In the genomic region with DNA sequence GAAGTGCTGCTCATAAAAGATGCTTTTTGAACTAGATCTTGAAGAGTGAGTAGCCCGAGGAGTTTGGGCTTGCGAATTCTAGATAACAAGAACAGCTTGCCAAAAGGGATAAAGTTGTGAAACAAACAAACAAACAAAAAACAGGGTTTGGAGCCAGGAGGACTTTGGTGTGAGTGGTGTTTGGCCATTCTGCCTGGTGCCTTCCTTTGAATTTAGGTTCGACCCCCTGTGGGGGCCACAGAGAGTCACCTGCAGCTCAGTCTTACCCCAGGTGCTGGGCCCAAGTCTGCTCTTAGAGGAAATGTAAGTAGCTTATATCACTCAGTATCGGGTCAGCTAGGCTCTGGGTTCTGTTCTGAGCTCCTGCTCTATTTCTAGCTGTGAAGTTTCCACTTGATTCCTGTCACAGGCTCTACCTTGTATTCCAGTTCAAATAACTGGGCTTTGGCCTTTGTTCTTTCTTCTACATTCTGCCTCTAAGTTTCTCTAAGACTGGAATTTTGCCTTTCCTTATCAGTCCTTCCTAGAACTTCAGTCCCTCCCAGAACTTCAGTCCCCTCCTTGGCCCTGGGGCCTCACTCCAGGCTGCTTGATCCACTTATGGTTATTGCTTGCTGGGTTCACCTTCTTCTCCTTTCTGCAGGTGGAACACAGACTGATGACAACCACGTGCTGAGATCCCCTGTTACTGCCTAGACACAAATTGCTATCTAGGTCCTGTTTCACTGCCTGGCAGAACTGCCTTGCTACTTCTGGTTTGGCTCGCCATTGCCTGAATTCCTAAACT, we compare ENCODE assay signal across 11 cellular contexts. TPM values are rescaled to one million over a fixed set of nuclear protein-coding genes. Genes with fewer than 3 reads are reported as not detected.
A peak's percentile ranks its signal among the peaks of the same experiment; 100 is the strongest.
DNase-seq lines count a peak whose midpoint lies in the region; ATAC-seq, FAIRE-seq and TF ChIP-seq lines count a peak whose summit lies in the region.
"Had no signal": no experiment of that assay in that cellular context is flagged by ENCODE, and none has a peak within 500 bp of the region (broad histone marks: within the 10 kb centered on the region; RNA-seq: fewer than 3 reads in every experiment).

No MANE protein-coding gene starts in this region.

- H3K36me3 ChIP-seq in RWPE2 (ENCODE audit: low read depth) (no peaks in the 10 kb centered on the region), H1 (ENCODE audit: control insufficient read depth in 2 of 4, insufficient read depth in 4 of 4, low read length in 3 of 4) (no peaks in the 10 kb centered on the region), right lobe of liver (no peaks in the 10 kb centered on the region)
- H3K36me3 ChIP-seq: sigmoid colon had no signal

- H3K9me3 Mint-ChIP-seq in type B pancreatic cell, result peaks cover 6% of the 10 kb centered on the region

- intact Hi-C loops in right lobe of liver (cut with DNase I), result no loop called here

- H4K8ac ChIP-seq in H1 (ENCODE audit: extremely low read depth, insufficient read depth, low read length), result no peak overlapping the region

- H3K9me3 ChIP-seq in RWPE2 (ENCODE audit: severe bottlenecking) (no peaks in the 10 kb centered on the region), H1 (ENCODE audit: insufficient read depth in 2 of 2, low read depth in 1 of 2, low read length in 1 of 2) (no peaks in the 10 kb centered on the region), right lobe of liver (no peaks in the 10 kb centered on the region)
- H3K9me3 ChIP-seq: sigmoid colon had no signal

- 87% methylated on average over 6 of the region's 6 CpGs; no CpG with 5 or more reads in 1 of the 2 experiments for WGBS in H1 (ENCODE audit: extremely low coverage in 1 of 2, insufficient coverage in 1 of 2, insufficient read length in 1 of 2, insufficient replicate concordance in 2 of 2, low coverage in 1 of 2, low lambda C conversion rate in 2 of 2, missing lambda C conversion rate in 1 of 2), 2 experiments
- 21% methylated on average over 5 of the region's 6 CpGs for WGBS in right lobe of liver (ENCODE audit: insufficient coverage, low coverage, low lambda C conversion rate, missing lambda C conversion rate)

- peak overlapping the region; percentile 67 for H3K27ac Mint-ChIP-seq in type B pancreatic cell
- H3K27ac Mint-ChIP-seq: T-helper 17 cell had no signal

- no peak overlapping the region for H2AFZ ChIP-seq in H1 (ENCODE audit: low read length)

- no peak overlapping the region for H4K5ac ChIP-seq in H1 (ENCODE audit: insufficient read length, low read depth, low read length)

- DNase-seq in RWPE2 (ENCODE audit: low spot score) (no peak), H1 (ENCODE audit: low read depth in 1 of 2, low spot score in 2 of 2) (no peak), right lobe of liver (peak in 1 of 3 donors; percentile 61), type B pancreatic cell (ENCODE audit: extremely low spot score, unreplicated experiment) (no peak), COLO829 (ENCODE audit: low spot score) (no peak), NCI-H1048 (lab: John Stamatoyannopoulos, UW) (no peak), cortex of kidney (lab: John Stamatoyannopoulos, UW) (no peak)
- DNase-seq: activated CD4-positive, alpha-beta T cell treated with anti-CD3 and anti-CD28 coated beads for 48 hours; NCI-H2227 treated with DMSO at 0.1 percent for 48 hours; sigmoid colon; T-helper 17 cell had no signal

- H3K23ac ChIP-seq in H1 (ENCODE audit: insufficient read length), result no peak overlapping the region

- H2AK5ac ChIP-seq in H1 (ENCODE audit: low read depth, low read length), result no peak overlapping the region

- no peaks in the 10 kb centered on the region for H3K23me2 ChIP-seq in H1 (ENCODE audit: low read depth, low read length)

- no peak overlapping the region for H3K4ac ChIP-seq in H1 (replicated peaks; ENCODE audit: insufficient read length, low read depth, low read length)

- peaks cover 11% of the 10 kb centered on the region for H3K36me3 Mint-ChIP-seq in type B pancreatic cell

- H4K20me1 ChIP-seq in H1 (replicated peaks in 1 of 2; ENCODE audit: control insufficient read depth in 1 of 2, insufficient read depth in 2 of 2, low read length in 2 of 2), result no peaks in the 10 kb centered on the region

- H2BK5ac ChIP-seq in H1 (ENCODE audit: low read depth, low read length), result 0 out of 2 replicates have a peak overlapping the region, but pooled peaks have one; percentile 3

- H3K4me1 ChIP-seq in RWPE2 (ENCODE audit: insufficient read depth, poor library complexity, severe bottlenecking) (peaks cover 85% of the 10 kb centered on the region), H1 (replicated peaks in 1 of 4; ENCODE audit: control insufficient read depth in 3 of 4, insufficient read depth in 4 of 4, low read length in 3 of 4) (peaks cover 0 to 4% (median 0%) of the 10 kb centered on the region in 4 experiments; a peak in 1 of 7 replicates), right lobe of liver (peaks cover 2 to 38% (median 4%) of the 10 kb centered on the region in 4 donors)

- no peak overlapping the region for H2BK120ac ChIP-seq in H1 (replicated peaks; ENCODE audit: low read depth, low read length)

- no peak overlapping the region for H3K4me3 Mint-ChIP-seq in type B pancreatic cell
- H3K4me3 Mint-ChIP-seq: T-helper 17 cell had no signal

- H2BK12ac ChIP-seq in H1 (ENCODE audit: low read depth, low read length), result peak overlapping the region; percentile 30; the same call in 1 of the 2 replicates

- TF ChIP-seq RAD21 in H1 (IDR thresholded peaks at IDR 0.05 in 1 of 2, conservative IDR thresholded peaks at IDR 0.05 in 1 of 2; ENCODE audit: low read depth in 2 of 2, low read length in 2 of 2), result no peak

- peak overlapping the region; percentile 100 for H3K27ac ChIP-seq in RWPE2 (ENCODE audit: poor library complexity, severe bottlenecking)
- H3K27ac ChIP-seq in H1 (ENCODE audit: low read depth, low read length), result no peak overlapping the region
- H3K27ac ChIP-seq in right lobe of liver, result peak overlapping the region; percentile 70 to 87 (median 83)

- no peak overlapping the region for H3K14ac ChIP-seq in H1 (ENCODE audit: insufficient read length)

- no peak for ATAC-seq in RWPE2 (ENCODE audit: low read depth)
- peak; percentile 49 to 79 (median 71) for ATAC-seq in right lobe of liver
- ATAC-seq: T-helper 17 cell had no signal

- H3K27me3 Mint-ChIP-seq in type B pancreatic cell, result no peaks in the 10 kb centered on the region
- H3K27me3 Mint-ChIP-seq: T-helper 17 cell had no signal

- H2BK15ac ChIP-seq in H1 (ENCODE audit: low read length), result no peak overlapping the region

- TF ChIP-seq CTCF in RWPE2 (IDR thresholded peaks at IDR 0.05; ENCODE audit: poor library complexity, severe bottlenecking) (no peak), H1 (IDR thresholded peaks at IDR 0.05; ENCODE audit: control extremely low read depth in 1 of 3, insufficient read depth in 1 of 3, low read depth in 1 of 3, low read length in 3 of 3) (no peak), right lobe of liver (IDR thresholded peaks at IDR 0.05) (no peak), type B pancreatic cell (conservative IDR thresholded peaks at IDR 0.05) (no peak)

- no peak overlapping the region for H3K9ac ChIP-seq in H1 (replicated peaks in 1 of 4; ENCODE audit: extremely low read depth in 1 of 4, low read depth in 3 of 4, low read length in 3 of 4)

- no peaks in the 10 kb centered on the region for H3K79me2 ChIP-seq in H1 (ENCODE audit: control insufficient read depth in 1 of 2, insufficient read depth in 2 of 2, low read length in 2 of 2)

- no peaks in the 10 kb centered on the region for H3K79me1 ChIP-seq in H1 (ENCODE audit: low read depth, low read length)

- H3K56ac ChIP-seq in H1 (replicated peaks; ENCODE audit: insufficient read length, low read depth, low read length), result no peak overlapping the region

- H4K91ac ChIP-seq in H1 (replicated peaks; ENCODE audit: insufficient read length, low read length), result no peak overlapping the region

- no peak for TF ChIP-seq EP300 in H1 (IDR thresholded peaks at IDR 0.05; ENCODE audit: borderline replicate concordance in 1 of 2, low read depth in 2 of 2, low read length in 2 of 2)

- H3K4me2 ChIP-seq in H1 (ENCODE audit: insufficient read depth in 1 of 2, low read depth in 2 of 2, low read length in 2 of 2), result no peak overlapping the region

- peaks cover 35% of the 10 kb centered on the region for H3K4me1 Mint-ChIP-seq in type B pancreatic cell (ENCODE audit: unreplicated experiment)

- CTCF ChIA-PET in H1 (lab: Charles Lee; ENCODE audit: partially characterized antibody), result interaction anchor here (1.2 to 1.5 kb wide), 4 partner anchors 9 to 353 kb away, joined by 3 to 5 read pairs (median 3); no protein-coding TSS in a partner anchor

- H2BK20ac ChIP-seq in H1 (ENCODE audit: low read length), result no peak overlapping the region

- TF ChIP-seq POLR2A in H1 (IDR thresholded peaks at IDR 0.05; ENCODE audit: control extremely low read depth in 1 of 2, low read depth in 2 of 2, low read length in 2 of 2) (no peak), right lobe of liver (IDR thresholded peaks at IDR 0.05) (no peak)

- POLR2A ChIA-PET in H1 (lab: Charles Lee; ENCODE audit: partially characterized antibody), result interaction anchor here (1.0 to 2.2 kb wide), 3 partner anchors 15 to 26 kb away, joined by 3 to 11 read pairs (median 3); a partner anchor contains a TSS

- H3K18ac ChIP-seq in H1 (ENCODE audit: extremely low read depth, low read length), result no peak overlapping the region

- no peak overlapping the region for H3K4me3 ChIP-seq in RWPE2 (ENCODE audit: severe bottlenecking)
- no peak overlapping the region for H3K4me3 ChIP-seq in H1 (ENCODE audit: extremely low read depth in 1 of 4, insufficient read depth in 2 of 4, low read depth in 3 of 4, low read length in 4 of 4)
- peak overlapping the region; percentile 6 to 33 (median 6) for H3K4me3 ChIP-seq in right lobe of liver
- H3K4me3 ChIP-seq: sigmoid colon had no signal

- FAIRE-seq in H1 (lab: Jason Lieb, UNC), result no peak

- H3K27me3 ChIP-seq in RWPE2 (ENCODE audit: insufficient read depth, poor library complexity, severe bottlenecking) (no peaks in the 10 kb centered on the region), H1 (replicated peaks in 1 of 4; ENCODE audit: control insufficient read depth in 3 of 4, extremely low read depth in 1 of 4, insufficient read depth in 3 of 4, low read length in 3 of 4) (no peaks in the 10 kb centered on the region), right lobe of liver (no peaks in the 10 kb centered on the region)
- H3K27me3 ChIP-seq: sigmoid colon had no signal

TF ChIP-seq in H1, 55 proteins besides CTCF, POLR2A, EP300 and RAD21 (continues in another document):
- TF ChIP-seq GABPA (IDR thresholded peaks at IDR 0.05; ENCODE audit: borderline replicate concordance, insufficient read depth, low read length), result no peak

RNA-seq across cellular contexts. Expression of a gene that starts 20.5 kb away (rescaled TPM):
- total RNA-seq in H1 (2021; fragmentation: NEBNext Ultra II Directional; extraction: Animal tissue kit (Norgen Biotek cat#: 25700)), result 152 and 179 TPM in 2 replicates
- 99.3 and 101 TPM in 2 replicates for polyA plus RNA-seq in H1 (2011; rRNA removed)
- polyA plus RNA-seq in H1 (2011; cell fraction: cytosol; rRNA removed), result 57.6 TPM
- 123 TPM for polyA plus RNA-seq in H1 (2011; cell fraction: nucleus; rRNA removed)
- polyA plus RNA-seq in H1 (2012, experiment 1 of 2), result 77.6 to 104 TPM (median 87.6 TPM) in 4 replicates
- polyA plus RNA-seq in H1 (2012, experiment 2 of 2), result 27.9 TPM
- polyA plus RNA-seq in H1 (2013, experiment 1 of 2), result 87.7 TPM
- 97.5 TPM for polyA plus RNA-seq in H1 (2013, experiment 2 of 2)
- polyA minus RNA-seq in H1 (2011; rRNA and poly(A)+ RNA removed), result 148 and 173 TPM in 2 replicates
- polyA minus RNA-seq in H1 (2011; cell fraction: cytosol; rRNA and poly(A)+ RNA removed), result 65.2 TPM
- polyA minus RNA-seq in H1 (2011; cell fraction: nucleus; rRNA and poly(A)+ RNA removed), result 159 TPM
- total RNA-seq in right lobe of liver (100 to 1,000 TPM in 2 of 6 experiments, 10 to 100 TPM in 4; 24.3 to 139 (median 50.4) TPM), type B pancreatic cell (ENCODE audit: low replicate concordance) (43.0 TPM in 2 replicates)

Comparison
In these comparisons a context has a peak if more than half of its experiments do, and no peak if none do; other contexts are left out.
1. H3K4me3 ChIP-seq: peak in right lobe of liver (3 of 3); none in RWPE2 (single experiment) and H1 (0 of 4).